Comparison of ENCODE assay signal across 8 cellular contexts in genomic region chr12:126617312-126617711, GRCh38.
A peak's percentile ranks its signal among the peaks of the same experiment; 100 is the strongest.
DNase-seq lines count a peak whose midpoint lies in the region; ATAC-seq and TF ChIP-seq lines count a peak whose summit lies in the region.
"Had no signal": no experiment of that assay in that cellular context is flagged by ENCODE, and none has a peak within 500 bp of the region (broad histone marks: within the 10 kb centered on the region; RNA-seq: fewer than 3 reads in every experiment).

No MANE protein-coding gene starts in this region.

- peak; percentile 54 to 72 (median 60) for TF ChIP-seq CTCF in right lobe of liver (IDR thresholded peaks at IDR 0.05)
- no peak for TF ChIP-seq CTCF in natural killer cell (IDR thresholded peaks at IDR 0.05)

- H3K27me3 ChIP-seq in right lobe of liver: no peaks in the 10 kb centered on the region

- H3K4me1 ChIP-seq in right lobe of liver: no peaks in the 10 kb centered on the region

- H3K9me3 Mint-ChIP-seq in natural killer cell: peaks cover 9 to 17% of the 10 kb centered on the region in 2 donors

- no peak overlapping the region for H3K27ac ChIP-seq in right lobe of liver

- H3K27me3 Mint-ChIP-seq in natural killer cell (ENCODE audit: low read depth in 2 of 2): no peaks in the 10 kb centered on the region

- intact Hi-C loops in right lobe of liver (cut with DNase I): loop anchor here in 1 of 2 donors (10.0 kb wide), 1 partner anchor 553 kb away; no protein-coding TSS in a partner anchor
- intact Hi-C loops in natural killer cell (cut with micrococcal nuclease): no loop called here

- H3K9me3 ChIP-seq in right lobe of liver: peaks cover 0 to under 1% (median 0%) of the 10 kb centered on the region in 4 donors

- no peaks in the 10 kb centered on the region for H3K36me3 ChIP-seq in right lobe of liver

- no peaks in the 10 kb centered on the region for H3K4me1 Mint-ChIP-seq in natural killer cell

- WGBS in right lobe of liver (ENCODE audit: insufficient coverage, low coverage, low lambda C conversion rate, missing lambda C conversion rate): 67% methylated on average over 5 of the region's 5 CpGs

- H3K27ac Mint-ChIP-seq in natural killer cell: no peak overlapping the region

- no peak overlapping the region for H3K4me3 Mint-ChIP-seq in natural killer cell

- H3K4me3 ChIP-seq in right lobe of liver: no peak overlapping the region
- H3K4me3 ChIP-seq: GM12878 had no signal

- ATAC-seq in SK-N-SH treated with all-trans-retinoic acid at 6 μM for 48 hours (peak; percentile 43; the same call in 1 of the 3 replicates), right lobe of liver (peak; percentile 50 to 82 (median 56)), esophagus mucosa (no peak), natural killer cell (no peak)
- ATAC-seq: GM12878 had no signal

- TF ChIP-seq POLR2A in right lobe of liver (IDR thresholded peaks at IDR 0.05): no peak

- DNase-seq in EH (ENCODE audit: low read depth): peak; percentile 7
- peak; percentile 50 for DNase-seq in HT-29 (ENCODE audit: low spot score)
- DNase-seq in right lobe of liver: no peak
- no peak for DNase-seq in ecto neural progenitor cell (ENCODE audit: low spot score)
- no peak for DNase-seq in natural killer cell

- no peaks in the 10 kb centered on the region for H3K36me3 Mint-ChIP-seq in natural killer cell

TF ChIP-seq in SK-N-SH treated with all-trans-retinoic acid at 6 μM for 48 hours, 23 proteins besides CTCF, POLR2A, EP300 and RAD21:
- TF ChIP-seq PATZ1 (CRISPR knock-in tag; IDR thresholded peaks at IDR 0.05; ENCODE audit: borderline replicate concordance): no peak
- TF ChIP-seq ESRRG (CRISPR knock-in tag; IDR thresholded peaks at IDR 0.05): no peak
- TF ChIP-seq ZFP3 (CRISPR knock-in tag; IDR thresholded peaks at IDR 0.05): no peak
- TF ChIP-seq ZNF70 (CRISPR knock-in tag; IDR thresholded peaks at IDR 0.05): no peak
- TF ChIP-seq POU6F1 (CRISPR knock-in tag; IDR thresholded peaks at IDR 0.05; ENCODE audit: borderline replicate concordance, low read depth): no peak
- TF ChIP-seq BACH2 (CRISPR knock-in tag; IDR thresholded peaks at IDR 0.05; ENCODE audit: borderline replicate concordance): no peak
- TF ChIP-seq ZFP30 (CRISPR knock-in tag; IDR thresholded peaks at IDR 0.05): no peak
- TF ChIP-seq ZNF565 (CRISPR knock-in tag; conservative IDR thresholded peaks at IDR 0.05; ENCODE audit: low read depth): no peak
- no peak for TF ChIP-seq GLIS3 (CRISPR knock-in tag; IDR thresholded peaks at IDR 0.05)
- TF ChIP-seq TOX (CRISPR knock-in tag; IDR thresholded peaks at IDR 0.05; ENCODE audit: borderline replicate concordance): no peak
- TF ChIP-seq RARB (CRISPR knock-in tag; IDR thresholded peaks at IDR 0.05): no peak
- TF ChIP-seq ARNTL (CRISPR knock-in tag; IDR thresholded peaks at IDR 0.05; ENCODE audit: borderline replicate concordance, low read depth): no peak
- no peak for TF ChIP-seq CSDC2 (CRISPR knock-in tag; IDR thresholded peaks at IDR 0.05)
- no peak for TF ChIP-seq CREB5 (CRISPR knock-in tag; IDR thresholded peaks at IDR 0.05; ENCODE audit: low read depth)

Comparison
In these comparisons a context has a peak if more than half of its experiments do, and no peak if none do; other contexts are left out.
1. DNase-seq: peak in EH (single experiment) and HT-29 (single experiment); none in right lobe of liver (0 of 3), ecto neural progenitor cell (single experiment) and natural killer cell (single experiment).
2. ATAC-seq: peak in SK-N-SH treated with all-trans-retinoic acid at 6 μM for 48 hours (single experiment) and right lobe of liver (4 of 4); none in esophagus mucosa (single experiment) and natural killer cell (0 of 3).